In genomic region chr2:200185575-200186103, GRCh38 we compare ENCODE assay signal across 17 cellular contexts.
"Had no signal": no experiment of that assay in that cellular context is flagged by ENCODE, and none has a peak within 500 bp of the region (broad histone marks: within the 10 kb centered on the region; RNA-seq: fewer than 3 reads in every experiment).

No MANE protein-coding gene starts in this region.

- H3K27ac Mint-ChIP-seq: activated CD8-positive, alpha-beta T cell treated with anti-CD3 and anti-CD28 coated beads, Interleukin-2, amount 10 ng/mL, durations not matched to agents 7 days and 5 days; activated naive CD4-positive, alpha-beta T cell treated with anti-CD3 and anti-CD28 coated beads for 36 hours; immature natural killer cell; naive thymus-derived CD4-positive, alpha-beta T cell; T-helper 1 cell treated with Interleukin-12 subunit alpha and Interleukin-12 subunit beta and Interleukin-4 antibody, amounts not matched to agents 30 μg/mL and 1 μg/mL, for 36 hours; WTC11 had no signal

- H3K27me3 ChIP-seq: testis had no signal

- H3K4me3 ChIP-seq: lung, psoas muscle, testis had no signal

- H3K9me3 ChIP-seq: psoas muscle, testis had no signal

- H3K36me3 Mint-ChIP-seq: immature natural killer cell; naive thymus-derived CD4-positive, alpha-beta T cell; WTC11 had no signal

- H3K4me3 Mint-ChIP-seq: activated CD8-positive, alpha-beta T cell treated with anti-CD3 and anti-CD28 coated beads, Interleukin-2, amount 10 ng/mL, durations not matched to agents 7 days and 5 days; activated naive CD4-positive, alpha-beta T cell treated with anti-CD3 and anti-CD28 coated beads for 36 hours; central memory CD8-positive, alpha-beta T cell; immature natural killer cell; naive thymus-derived CD4-positive, alpha-beta T cell; T-helper 1 cell treated with Interleukin-12 subunit alpha and Interleukin-12 subunit beta and Interleukin-4 antibody, amounts not matched to agents 30 μg/mL and 1 μg/mL, for 36 hours; WTC11 had no signal

- H3K4me1 Mint-ChIP-seq: central memory CD8-positive, alpha-beta T cell; immature natural killer cell; naive thymus-derived CD4-positive, alpha-beta T cell had no signal

- H3K27ac ChIP-seq: psoas muscle, testis had no signal

- H3K4me1 ChIP-seq: psoas muscle, testis had no signal

- H3K9me3 Mint-ChIP-seq: activated naive CD4-positive, alpha-beta T cell treated with anti-CD3 and anti-CD28 coated beads for 36 hours; central memory CD8-positive, alpha-beta T cell; immature natural killer cell; T-helper 1 cell treated with Interleukin-12 subunit alpha and Interleukin-12 subunit beta and Interleukin-4 antibody, amounts not matched to agents 30 μg/mL and 1 μg/mL, for 36 hours had no signal

- DNase-seq: activated CD4-positive, alpha-beta T cell treated with anti-CD3 and anti-CD28 coated beads for 48 hours; activated CD8-positive, alpha-beta memory T cell treated with anti-CD3 and anti-CD28 coated beads, Interleukin-2, amount 50 U/mL, for 48 hours; activated CD8-positive, alpha-beta T cell treated with anti-CD3 and anti-CD28 coated beads, Interleukin-2, amount 10 ng/mL, durations not matched to agents 7 days and 5 days; activated naive CD4-positive, alpha-beta T cell treated with anti-CD3 and anti-CD28 coated beads for 36 hours; dermis blood vessel endothelial cell; erythroblast; immature natural killer cell; naive thymus-derived CD4-positive, alpha-beta T cell; psoas muscle; stimulated activated CD4-positive, alpha-beta T cell treated with anti-CD3 and anti-CD28 coated beads, Interleukin-4, amount 100 ng/mL, for 1 hour; stimulated activated CD8-positive, alpha-beta memory T cell treated with anti-CD3 and anti-CD28 coated beads, Interleukin-4, amount 100 ng/mL, for 48 hours; stimulated activated naive CD8-positive, alpha-beta T cell treated with anti-CD3 and anti-CD28 coated beads, Interleukin-15, Interleukin-2, amounts not matched to agents 100 U/mL and 50 U/mL, for 24 hours; testis had no signal

- ATAC-seq: activated CD8-positive, alpha-beta T cell treated with anti-CD3 and anti-CD28 coated beads, Interleukin-2, amount 10 ng/mL, durations not matched to agents 7 days and 5 days; naive thymus-derived CD4-positive, alpha-beta T cell; psoas muscle; stimulated activated naive CD8-positive, alpha-beta T cell treated with anti-CD3 and anti-CD28 coated beads, Interleukin-15, Interleukin-2, amounts not matched to agents 100 U/mL and 50 U/mL, for 24 hours; WTC11 had no signal
